8 cellular contexts compared by ENCODE assay signal in genomic region chr11:113774174-113774503, GRCh38. TPM values are rescaled to one million over a fixed set of nuclear protein-coding genes. Genes with fewer than 3 reads are reported as not detected.
A peak's percentile ranks its signal among the peaks of the same experiment; 100 is the strongest.
DNase-seq lines count a peak whose midpoint lies in the region; ATAC-seq, FAIRE-seq and TF ChIP-seq lines count a peak whose summit lies in the region.

No MANE protein-coding gene starts in this region.

- peaks cover 10% of the 10 kb centered on the region for H3K36me3 Mint-ChIP-seq in T-helper 2 cell treated with Interferon-gamma antibody and Interleukin-4, amounts not matched to agents 5 μg/mL and 100 μg/mL, for 36 hours (ENCODE audit: low read depth)
- H3K36me3 Mint-ChIP-seq in activated naive CD8-positive, alpha-beta T cell = no peaks in the 10 kb centered on the region
- peaks cover 0 to 4% (median 3%) of the 10 kb centered on the region in 3 donors for H3K36me3 Mint-ChIP-seq in immature natural killer cell

- no peaks in the 10 kb centered on the region for H3K9me3 Mint-ChIP-seq in T-helper 2 cell treated with Interferon-gamma antibody and Interleukin-4, amounts not matched to agents 5 μg/mL and 100 μg/mL, for 36 hours
- no peaks in the 10 kb centered on the region for H3K9me3 Mint-ChIP-seq in activated naive CD8-positive, alpha-beta T cell (ENCODE audit: low read depth)
- H3K9me3 Mint-ChIP-seq in immature natural killer cell = no peaks in the 10 kb centered on the region

- TF ChIP-seq POLR2A in H54 (IDR thresholded peaks at IDR 0.05; ENCODE audit: low read depth, low read length) = no peak

- no peak for FAIRE-seq in H54 (lab: Jason Lieb, UNC)

- no peak for DNase-seq in T-helper 2 cell treated with Interferon-gamma antibody and Interleukin-4, amounts not matched to agents 5 μg/mL and 100 μg/mL, for 36 hours (ENCODE audit: low spot score)
- DNase-seq in T-helper 2 cell (no peak), immature natural killer cell (no peak), substantia nigra (lab: John Stamatoyannopoulos, UW) (no peak), H54 (ENCODE audit: insufficient read length, low spot score) (no peak)

- ATAC-seq in HG03280 (IDR thresholded peaks at IDR 0.05; ENCODE audit: unreplicated experiment) (no peak), GM19455 (IDR thresholded peaks at IDR 0.05; ENCODE audit: unreplicated experiment) (no peak)

- H3K4me1 Mint-ChIP-seq in T-helper 2 cell treated with Interferon-gamma antibody and Interleukin-4, amounts not matched to agents 5 μg/mL and 100 μg/mL, for 36 hours (ENCODE audit: low read depth) = peaks cover 20% of the 10 kb centered on the region
- peaks cover 20% of the 10 kb centered on the region for H3K4me1 Mint-ChIP-seq in activated naive CD8-positive, alpha-beta T cell (ENCODE audit: low read depth)
- peaks cover 24 to 35% of the 10 kb centered on the region in 2 donors for H3K4me1 Mint-ChIP-seq in immature natural killer cell

- H3K4me3 Mint-ChIP-seq in T-helper 2 cell treated with Interferon-gamma antibody and Interleukin-4, amounts not matched to agents 5 μg/mL and 100 μg/mL, for 36 hours = peak overlapping the region; percentile 100
- H3K4me3 Mint-ChIP-seq in activated naive CD8-positive, alpha-beta T cell = peak overlapping the region; percentile 99
- peak overlapping the region; percentile 96 to 99 (median 98) for H3K4me3 Mint-ChIP-seq in immature natural killer cell

- peaks cover 7% of the 10 kb centered on the region for H3K27me3 Mint-ChIP-seq in T-helper 2 cell treated with Interferon-gamma antibody and Interleukin-4, amounts not matched to agents 5 μg/mL and 100 μg/mL, for 36 hours (ENCODE audit: low read depth)
- peaks cover 2% of the 10 kb centered on the region for H3K27me3 Mint-ChIP-seq in activated naive CD8-positive, alpha-beta T cell
- H3K27me3 Mint-ChIP-seq in immature natural killer cell (ENCODE audit: low read depth in 3 of 3) = peaks cover 3 to 13% (median 4%) of the 10 kb centered on the region in 3 donors

- H3K27ac Mint-ChIP-seq in T-helper 2 cell treated with Interferon-gamma antibody and Interleukin-4, amounts not matched to agents 5 μg/mL and 100 μg/mL, for 36 hours = peak overlapping the region; percentile 96
- peak overlapping the region; percentile 98 for H3K27ac Mint-ChIP-seq in activated naive CD8-positive, alpha-beta T cell
- H3K27ac Mint-ChIP-seq in immature natural killer cell = peak overlapping the region; percentile 87 to 97 (median 93)

- H3K27ac ChIP-seq in substantia nigra (ENCODE audit: low read depth, low read length, poor library complexity, severe bottlenecking) = peak overlapping the region; percentile 60

RNA-seq across cellular contexts. Expression of gene ZW10, which starts 0.6 kb away (rescaled TPM):
- 10 to 100 TPM in 2 of 3 donors, 1 to 10 TPM in 1; 9.2 to 13.7 (median 10.1) TPM for polyA plus RNA-seq in immature natural killer cell

RNA-seq across cellular contexts. Expression of gene CLDN25, which starts 5.5 kb away (rescaled TPM):
- polyA plus RNA-seq in immature natural killer cell = not detected
